Comparison of ENCODE assay signal across 8 cellular contexts in the genomic region with DNA sequence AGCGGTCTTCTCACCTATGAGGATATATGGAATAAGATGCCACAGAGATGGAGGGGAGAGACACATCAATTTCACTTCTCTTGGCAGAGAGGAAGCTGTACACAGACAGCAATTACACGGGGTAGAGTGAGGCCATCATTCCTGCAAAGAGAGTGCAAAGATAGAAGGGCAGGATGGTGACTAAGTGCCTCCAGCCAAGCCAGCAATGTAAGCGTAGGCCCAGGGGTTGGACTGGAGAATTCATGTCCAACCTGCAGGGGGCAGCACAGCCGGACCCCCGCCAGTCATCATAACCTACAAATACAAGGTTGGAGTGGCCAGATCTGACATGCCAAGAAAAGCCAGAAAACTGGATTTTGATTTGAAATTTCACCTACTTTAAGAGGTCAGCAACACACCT. TPM values are rescaled to one million over a fixed set of nuclear protein-coding genes. Genes with fewer than 3 reads are reported as not detected.
DNase-seq lines count a peak whose midpoint lies in the region; ATAC-seq and TF ChIP-seq lines count a peak whose summit lies in the region.

No MANE protein-coding gene starts in this region.

- no peak overlapping the region for H3K27ac ChIP-seq in body of pancreas
- no peak overlapping the region for H3K27ac ChIP-seq in spleen

- intact Hi-C loops in body of pancreas (cut with DNase I) (no loop called here), spleen (cut with DNase I; ENCODE audit: low total_unique reads) (no loop called here)

- H3K4me3 ChIP-seq in body of pancreas (no peak overlapping the region), spleen (no peak overlapping the region)

- ATAC-seq in body of pancreas: no peak
- ATAC-seq in GM19455 (IDR thresholded peaks at IDR 0.05; ENCODE audit: unreplicated experiment): no peak
- no peak for ATAC-seq in HG03108 (IDR thresholded peaks at IDR 0.05; ENCODE audit: unreplicated experiment)

- H3K36me3 ChIP-seq in body of pancreas (replicated peaks in 1 of 2; ENCODE audit: insufficient read depth in 1 of 2, low read depth in 2 of 2): no peaks in the 10 kb centered on the region
- no peaks in the 10 kb centered on the region for H3K36me3 ChIP-seq in spleen

- peak; percentile 47; the same call in 1 of the 2 replicates for TF ChIP-seq CTCF in LNCAP (IDR thresholded peaks at IDR 0.05)
- TF ChIP-seq CTCF in body of pancreas (IDR thresholded peaks at IDR 0.05): peak in 4 of 7 experiments; percentile 11 to 33 (median 22)
- TF ChIP-seq CTCF in spleen (IDR thresholded peaks at IDR 0.05 in 8 of 11, conservative IDR thresholded peaks at IDR 0.05 in 3 of 11): peak in 10 of 11 experiments; percentile 9 to 72 (median 56)

- TF ChIP-seq POLR2A in body of pancreas (IDR thresholded peaks at IDR 0.05) (no peak), spleen (IDR thresholded peaks at IDR 0.05) (no peak)

- H3K27me3 ChIP-seq in body of pancreas (no peaks in the 10 kb centered on the region), spleen (replicated peaks in 1 of 7) (no peaks in the 10 kb centered on the region)

- H3K4me1 ChIP-seq in body of pancreas (no peaks in the 10 kb centered on the region), spleen (no peaks in the 10 kb centered on the region)

- 39 to 47% methylated on average over 5 of the region's 5 CpGs for WGBS in body of pancreas, 2 donors
- WGBS in spleen, 5 donors: 45 to 63% (median 54%) methylated on average over 5 of the region's 5 CpGs

- H3K9me3 ChIP-seq in body of pancreas: no peaks in the 10 kb centered on the region
- no peaks in the 10 kb centered on the region for H3K9me3 ChIP-seq in spleen

- DNase-seq in DMS 273 (lab: John Stamatoyannopoulos, UW; ENCODE audit: unreplicated experiment): peak; percentile 39
- no peak for DNase-seq in DMS 273 treated with DMSO at 0.1 percent for 48 hours (lab: John Stamatoyannopoulos, UW)
- peak in 1 of 4 donors; percentile 18 for DNase-seq in body of pancreas
- no peak for DNase-seq in spleen
- DNase-seq in anterior cingulate cortex (lab: John Stamatoyannopoulos, UW): no peak

RNA-seq across cellular contexts. Expression of gene NRN1, which starts 56.3 kb away (rescaled TPM):
- 1 to 10 TPM in 1 of 2 donors, under 1 TPM in 1; 0.99 to 4.4 TPM for total RNA-seq in body of pancreas
- 10 to 100 TPM; 15.4 to 28.5 (median 21.2) TPM for total RNA-seq in spleen
- 10 to 100 TPM in 1 of 3 donors, 1 to 10 TPM in 2; 6.9 to 16.2 (median 8.7) TPM for polyA plus RNA-seq in spleen
